ENCODE assay signal across 1 cellular context in the genomic region with DNA sequence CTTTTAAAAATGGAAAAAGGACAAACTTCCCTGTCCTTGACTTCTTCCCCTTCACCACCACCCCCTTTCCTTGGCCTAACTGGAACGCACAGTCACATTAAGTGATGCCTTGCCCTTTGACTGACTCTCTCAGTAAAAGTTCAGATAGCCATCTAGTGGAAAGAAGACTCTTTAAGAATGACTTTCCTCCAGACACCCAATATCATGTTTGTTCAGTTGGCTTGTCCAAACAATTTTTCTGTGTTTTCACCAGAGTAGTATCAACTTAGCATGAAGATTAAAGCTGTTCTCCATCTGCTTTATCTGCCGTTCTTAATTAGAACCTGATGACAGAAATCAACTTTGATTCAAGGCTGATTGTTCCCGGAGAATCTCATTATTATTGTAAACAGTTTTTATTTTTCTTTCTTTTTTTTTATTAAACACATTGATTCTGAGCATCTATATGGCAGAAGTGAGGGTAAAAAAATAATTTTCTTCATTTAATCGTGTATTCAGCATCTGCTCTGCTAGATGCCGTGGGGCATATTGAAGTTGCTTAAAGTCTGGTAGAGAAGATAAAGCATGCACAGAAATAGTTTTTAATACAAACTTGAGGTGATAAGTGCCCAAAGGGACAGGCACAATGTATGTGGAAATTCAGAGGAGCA.
TF ChIP-seq lines count a peak whose summit lies in the region.

No MANE protein-coding gene starts in this region.

TF ChIP-seq in K562, 482 proteins besides CTCF, POLR2A, EP300 and RAD21 (continued from another document and continues in another):
- TF ChIP-seq THRAP3 (IDR thresholded peaks at IDR 0.05; ENCODE audit: borderline replicate concordance) = no peak
- no peak for TF ChIP-seq HLTF (IDR thresholded peaks at IDR 0.05)
- TF ChIP-seq ZNF41 (CRISPR knock-in tag; conservative IDR thresholded peaks at IDR 0.05) = no peak
- no peak for TF ChIP-seq TAF9B (IDR thresholded peaks at IDR 0.05; ENCODE audit: partially characterized antibody)
- no peak for TF ChIP-seq RBM22 (IDR thresholded peaks at IDR 0.05; ENCODE audit: low read depth, low read length, poor library complexity, severe bottlenecking)
- TF ChIP-seq ILK (tag; IDR thresholded peaks at IDR 0.05; ENCODE audit: borderline replicate concordance, low read depth) = no peak
- TF ChIP-seq SMARCB1 (IDR thresholded peaks at IDR 0.05; ENCODE audit: insufficient read length, low read depth) = no peak
- TF ChIP-seq NUFIP1 (IDR thresholded peaks at IDR 0.05; ENCODE audit: partially characterized antibody) = no peak
- TF ChIP-seq TAF7 (tag; IDR thresholded peaks at IDR 0.05) = no peak
- TF ChIP-seq PCBP2 (IDR thresholded peaks at IDR 0.05; ENCODE audit: low read depth, low read length, poor library complexity, severe bottlenecking) = no peak
- no peak for TF ChIP-seq ZNF232 (CRISPR knock-in tag; IDR thresholded peaks at IDR 0.05)
- no peak for TF ChIP-seq GABPB1 (CRISPR knock-in tag; IDR thresholded peaks at IDR 0.05)
- TF ChIP-seq ELF2 (CRISPR knock-in tag; IDR thresholded peaks at IDR 0.05) = no peak
- TF ChIP-seq HDGF (IDR thresholded peaks at IDR 0.05) = no peak
- no peak for TF ChIP-seq HCFC1 (IDR thresholded peaks at IDR 0.05; ENCODE audit: low read depth, low read length)
- TF ChIP-seq KDM4B (IDR thresholded peaks at IDR 0.05; ENCODE audit: borderline replicate concordance in 2 of 2, low read depth in 1 of 2) = no peak
- no peak for TF ChIP-seq ZFP1 (CRISPR knock-in tag; IDR thresholded peaks at IDR 0.05)
- TF ChIP-seq ZBTB11 (CRISPR knock-in tag; IDR thresholded peaks at IDR 0.05) = no peak
- TF ChIP-seq AFF1 (IDR thresholded peaks at IDR 0.05; ENCODE audit: low read depth in 1 of 2, partially characterized antibody in 2 of 2) = peak in 1 of 2 experiments; percentile 69
- TF ChIP-seq POU5F1 (IDR thresholded peaks at IDR 0.05; ENCODE audit: borderline replicate concordance, low read depth, low read length, partially characterized antibody) = no peak
- no peak for TF ChIP-seq ZNF778 (CRISPR knock-in tag; IDR thresholded peaks at IDR 0.05)
- no peak for TF ChIP-seq NR3C1 (CRISPR knock-in tag; IDR thresholded peaks at IDR 0.05)
- no peak for TF ChIP-seq ZNF695 (CRISPR knock-in tag; IDR thresholded peaks at IDR 0.05)
- no peak for TF ChIP-seq ZNF592 (IDR thresholded peaks at IDR 0.05)
- TF ChIP-seq, protein P1, sequence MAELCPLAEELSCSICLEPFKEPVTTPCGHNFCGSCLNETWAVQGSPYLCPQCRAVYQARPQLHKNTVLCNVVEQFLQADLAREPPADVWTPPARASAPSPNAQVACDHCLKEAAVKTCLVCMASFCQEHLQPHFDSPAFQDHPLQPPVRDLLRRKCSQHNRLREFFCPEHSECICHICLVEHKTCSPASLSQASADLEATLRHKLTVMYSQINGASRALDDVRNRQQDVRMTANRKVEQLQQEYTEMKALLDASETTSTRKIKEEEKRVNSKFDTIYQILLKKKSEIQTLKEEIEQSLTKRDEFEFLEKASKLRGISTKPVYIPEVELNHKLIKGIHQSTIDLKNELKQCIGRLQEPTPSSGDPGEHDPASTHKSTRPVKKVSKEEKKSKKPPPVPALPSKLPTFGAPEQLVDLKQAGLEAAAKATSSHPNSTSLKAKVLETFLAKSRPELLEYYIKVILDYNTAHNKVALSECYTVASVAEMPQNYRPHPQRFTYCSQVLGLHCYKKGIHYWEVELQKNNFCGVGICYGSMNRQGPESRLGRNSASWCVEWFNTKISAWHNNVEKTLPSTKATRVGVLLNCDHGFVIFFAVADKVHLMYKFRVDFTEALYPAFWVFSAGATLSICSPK (IDR thresholded peaks at IDR 0.05; ENCODE audit: borderline replicate concordance) = no peak
- TF ChIP-seq HNRNPLL (IDR thresholded peaks at IDR 0.05; ENCODE audit: low read depth, low read length, poor library complexity, severe bottlenecking) = no peak
- TF ChIP-seq SMARCA5 (IDR thresholded peaks at IDR 0.05) = no peak
- TF ChIP-seq ZFX (CRISPR knock-in tag; IDR thresholded peaks at IDR 0.05) = no peak
- no peak for TF ChIP-seq ADNP (tag; IDR thresholded peaks at IDR 0.05)
- no peak for TF ChIP-seq GTF2E2 (tag; IDR thresholded peaks at IDR 0.05)
- TF ChIP-seq, protein P2, sequence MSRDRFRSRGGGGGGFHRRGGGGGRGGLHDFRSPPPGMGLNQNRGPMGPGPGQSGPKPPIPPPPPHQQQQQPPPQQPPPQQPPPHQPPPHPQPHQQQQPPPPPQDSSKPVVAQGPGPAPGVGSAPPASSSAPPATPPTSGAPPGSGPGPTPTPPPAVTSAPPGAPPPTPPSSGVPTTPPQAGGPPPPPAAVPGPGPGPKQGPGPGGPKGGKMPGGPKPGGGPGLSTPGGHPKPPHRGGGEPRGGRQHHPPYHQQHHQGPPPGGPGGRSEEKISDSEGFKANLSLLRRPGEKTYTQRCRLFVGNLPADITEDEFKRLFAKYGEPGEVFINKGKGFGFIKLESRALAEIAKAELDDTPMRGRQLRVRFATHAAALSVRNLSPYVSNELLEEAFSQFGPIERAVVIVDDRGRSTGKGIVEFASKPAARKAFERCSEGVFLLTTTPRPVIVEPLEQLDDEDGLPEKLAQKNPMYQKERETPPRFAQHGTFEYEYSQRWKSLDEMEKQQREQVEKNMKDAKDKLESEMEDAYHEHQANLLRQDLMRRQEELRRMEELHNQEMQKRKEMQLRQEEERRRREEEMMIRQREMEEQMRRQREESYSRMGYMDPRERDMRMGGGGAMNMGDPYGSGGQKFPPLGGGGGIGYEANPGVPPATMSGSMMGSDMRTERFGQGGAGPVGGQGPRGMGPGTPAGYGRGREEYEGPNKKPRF (IDR thresholded peaks at IDR 0.05; ENCODE audit: low read depth, low read length) = no peak
- no peak for TF ChIP-seq PTTG1 (tag; IDR thresholded peaks at IDR 0.05; ENCODE audit: low read depth)
- TF ChIP-seq MEIS2 (IDR thresholded peaks at IDR 0.05; ENCODE audit: partially characterized antibody) = peak; percentile 83
- no peak for TF ChIP-seq POLR3G (IDR thresholded peaks at IDR 0.05; ENCODE audit: extremely low read depth, insufficient read length, insufficient replicate concordance)
- no peak for TF ChIP-seq FOS (IDR thresholded peaks at IDR 0.05; ENCODE audit: extremely low read depth, insufficient read length)
- no peak for TF ChIP-seq ZBTB33 (CRISPR knock-in tag; IDR thresholded peaks at IDR 0.05)
- no peak for TF ChIP-seq SAP30 (IDR thresholded peaks at IDR 0.05; ENCODE audit: borderline replicate concordance, insufficient read depth, low read depth, low read length, poor library complexity, severe bottlenecking)
- no peak for TF ChIP-seq POLR3A (IDR thresholded peaks at IDR 0.05; ENCODE audit: borderline replicate concordance, extremely low read depth, insufficient read depth, insufficient read length)
- peak; percentile 91 to 99 for TF ChIP-seq FOXA3 (CRISPR knock-in tag; conservative IDR thresholded peaks at IDR 0.05 in 1 of 2, IDR thresholded peaks at IDR 0.05 in 1 of 2)
- TF ChIP-seq, protein P3, sequence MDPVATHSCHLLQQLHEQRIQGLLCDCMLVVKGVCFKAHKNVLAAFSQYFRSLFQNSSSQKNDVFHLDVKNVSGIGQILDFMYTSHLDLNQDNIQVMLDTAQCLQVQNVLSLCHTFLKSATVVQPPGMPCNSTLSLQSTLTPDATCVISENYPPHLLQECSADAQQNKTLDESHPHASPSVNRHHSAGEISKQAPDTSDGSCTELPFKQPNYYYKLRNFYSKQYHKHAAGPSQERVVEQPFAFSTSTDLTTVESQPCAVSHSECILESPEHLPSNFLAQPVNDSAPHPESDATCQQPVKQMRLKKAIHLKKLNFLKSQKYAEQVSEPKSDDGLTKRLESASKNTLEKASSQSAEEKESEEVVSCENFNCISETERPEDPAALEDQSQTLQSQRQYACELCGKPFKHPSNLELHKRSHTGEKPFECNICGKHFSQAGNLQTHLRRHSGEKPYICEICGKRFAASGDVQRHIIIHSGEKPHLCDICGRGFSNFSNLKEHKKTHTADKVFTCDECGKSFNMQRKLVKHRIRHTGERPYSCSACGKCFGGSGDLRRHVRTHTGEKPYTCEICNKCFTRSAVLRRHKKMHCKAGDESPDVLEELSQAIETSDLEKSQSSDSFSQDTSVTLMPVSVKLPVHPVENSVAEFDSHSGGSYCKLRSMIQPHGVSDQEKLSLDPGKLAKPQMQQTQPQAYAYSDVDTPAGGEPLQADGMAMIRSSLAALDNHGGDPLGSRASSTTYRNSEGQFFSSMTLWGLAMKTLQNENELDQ (CRISPR knock-in tag; IDR thresholded peaks at IDR 0.05; ENCODE audit: borderline replicate concordance) = no peak
